Comparison of ENCODE assay signal across 17 cellular contexts in the genomic region with DNA sequence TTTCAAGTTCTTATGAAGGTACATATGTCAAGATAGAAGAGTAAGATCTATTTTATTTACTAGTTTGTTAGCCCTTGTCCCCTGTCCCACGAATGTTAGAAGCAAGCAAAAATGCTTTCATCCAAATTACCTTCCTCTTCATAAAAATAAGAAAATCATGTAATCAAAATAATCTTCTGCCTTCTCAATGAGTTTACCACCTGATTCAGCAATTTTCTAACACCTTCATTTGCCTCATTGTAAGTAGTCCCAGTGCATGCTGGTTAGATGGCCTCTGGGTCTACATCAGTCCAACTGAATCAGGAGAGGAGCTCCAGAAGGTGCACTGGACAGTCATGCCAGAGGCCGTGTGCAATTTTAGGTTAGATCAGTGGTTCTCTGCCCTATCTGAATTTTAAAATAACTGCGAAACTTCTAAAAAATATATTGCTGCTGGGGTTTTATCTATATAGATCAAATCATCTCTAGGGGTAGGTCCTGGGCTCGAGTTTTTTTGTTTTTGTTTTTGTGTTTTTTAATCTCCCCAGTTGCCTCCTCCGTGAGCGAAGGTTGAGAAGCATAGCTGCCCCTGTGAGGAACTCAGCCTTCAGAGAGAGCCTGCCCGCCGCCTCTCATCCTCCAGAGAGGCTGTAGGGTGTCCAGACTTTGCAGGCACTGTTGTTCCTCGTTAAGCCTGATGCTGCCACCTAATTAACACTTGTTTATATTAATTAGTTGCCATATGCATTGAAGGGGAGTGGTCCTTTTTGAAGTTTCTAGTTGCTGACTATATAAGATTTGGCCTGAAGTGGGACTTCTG. TPM values are rescaled to one million over a fixed set of nuclear protein-coding genes. Genes with fewer than 3 reads are reported as not detected.
DNase-seq lines count a peak whose midpoint lies in the region; ATAC-seq, FAIRE-seq and TF ChIP-seq lines count a peak whose summit lies in the region.
"Had no signal": no experiment of that assay in that cellular context is flagged by ENCODE, and none has a peak within 500 bp of the region (broad histone marks: within the 10 kb centered on the region; RNA-seq: fewer than 3 reads in every experiment).

No MANE protein-coding gene starts in this region.

- H4K8ac ChIP-seq in trophoblast cell (ENCODE audit: low read depth, low read length): no peak overlapping the region

- H3K9me3 ChIP-seq in ES-I3 (ENCODE audit: control insufficient read depth, insufficient read depth, low read length) (no peaks in the 10 kb centered on the region), trophoblast cell (ENCODE audit: insufficient read depth, low read depth, low read length) (no peaks in the 10 kb centered on the region)
- H3K9me3 ChIP-seq: SJCRH30 had no signal

- H3K27ac Mint-ChIP-seq in WTC11 (peak overlapping the region; percentile 26; the same call in 1 of the 2 replicates), immature natural killer cell (no peak overlapping the region), osteocyte (ENCODE audit: unreplicated experiment) (no peak overlapping the region)
- H3K27ac Mint-ChIP-seq: activated CD8-positive, alpha-beta T cell treated with anti-CD3 and anti-CD28 coated beads, Interleukin-2, amount 10 ng/mL, durations not matched to agents 7 days and 5 days; naive thymus-derived CD8-positive, alpha-beta T cell had no signal

- H4K91ac ChIP-seq in trophoblast cell (ENCODE audit: low read depth, low read length): peak overlapping the region; percentile 44

- peaks cover 29% of the 10 kb centered on the region for H3K79me1 ChIP-seq in trophoblast cell (ENCODE audit: low read length)

- DNase-seq in WTC11 (ENCODE audit: low spot score) (no peak), immature natural killer cell (no peak), trophoblast cell (no peak), NCI-H2227 (lab: John Stamatoyannopoulos, UW; ENCODE audit: unreplicated experiment) (no peak), GM12891 (ENCODE audit: insufficient read length, low spot score) (no peak), osteocyte (ENCODE audit: extremely low spot score, unreplicated experiment) (no peak)
- DNase-seq: activated effector memory CD4-positive, alpha-beta T cell treated with anti-CD3 and anti-CD28 coated beads, Interleukin-2, amount 50 U/mL, for 16 hours; MM.1S; NK-92 treated with Interleukin-12 subunit alpha and Interleukin-12 subunit beta, amount 100 ng/mL, for 24 hours; SJCRH30 had no signal

- peak overlapping the region; percentile 68 for H2BK12ac ChIP-seq in trophoblast cell (ENCODE audit: low read length)

- peaks cover 39% of the 10 kb centered on the region for H3K4me1 Mint-ChIP-seq in WTC11
- peaks cover 28 to 29% of the 10 kb centered on the region in 2 donors for H3K4me1 Mint-ChIP-seq in immature natural killer cell
- peaks cover 33% of the 10 kb centered on the region for H3K4me1 Mint-ChIP-seq in osteocyte (ENCODE audit: unreplicated experiment)

- H3K4me3 Mint-ChIP-seq in WTC11: peak overlapping the region; percentile 77
- H3K4me3 Mint-ChIP-seq in immature natural killer cell: peak overlapping the region in 4 of 5 donors; percentile 34 to 86 (median 80)
- H3K4me3 Mint-ChIP-seq in osteocyte (ENCODE audit: unreplicated experiment): no peak overlapping the region

- H3K9ac ChIP-seq in ES-I3 (ENCODE audit: low read depth, low read length) (peak overlapping the region; percentile 60; the same call in 1 of the 2 replicates), trophoblast cell (ENCODE audit: low read length) (no peak overlapping the region)

- no peak overlapping the region for H3K23ac ChIP-seq in trophoblast cell (ENCODE audit: low read length)

- H3K4me1 ChIP-seq in ES-I3 (ENCODE audit: insufficient read depth, low read length) (peaks cover 34% of the 10 kb centered on the region), trophoblast cell (ENCODE audit: control insufficient read depth in 1 of 2, insufficient read depth in 2 of 2, low read length in 2 of 2) (peaks cover 20 to 30% of the 10 kb centered on the region in 2 experiments)

- H3K4me2 ChIP-seq in trophoblast cell (ENCODE audit: low read length): peak overlapping the region; percentile 75

- no peak overlapping the region for H2BK5ac ChIP-seq in trophoblast cell (ENCODE audit: low read depth, low read length, poor library complexity)

- H3K14ac ChIP-seq in trophoblast cell (ENCODE audit: low read length): no peak overlapping the region

- no peaks in the 10 kb centered on the region for H3K27me3 ChIP-seq in trophoblast cell (ENCODE audit: insufficient read depth, low read length)
- H3K27me3 ChIP-seq: SJCRH30 had no signal

- H3K79me2 ChIP-seq in trophoblast cell (ENCODE audit: control insufficient read depth, insufficient read depth, low read length, poor library complexity): peaks cover 6% of the 10 kb centered on the region

- TF ChIP-seq CTCF in WTC11 (IDR thresholded peaks at IDR 0.05): no peak
- TF ChIP-seq CTCF in osteocyte (IDR thresholded peaks at IDR 0.05): no peak

- no peak overlapping the region for H3K4ac ChIP-seq in trophoblast cell (ENCODE audit: low read depth, low read length)

- no peak for ATAC-seq in WTC11
- no peak for ATAC-seq in HG02798 (IDR thresholded peaks at IDR 0.05; ENCODE audit: poor library complexity, unreplicated experiment)

- no peak overlapping the region for H2AFZ ChIP-seq in trophoblast cell (ENCODE audit: insufficient read depth, low read length, poor library complexity)

- H3K36me3 ChIP-seq in ES-I3 (ENCODE audit: insufficient read depth, low read length): no peaks in the 10 kb centered on the region; the same call in 1 of the 2 replicates
- peaks cover 0 to 3% of the 10 kb centered on the region in 2 experiments for H3K36me3 ChIP-seq in trophoblast cell (ENCODE audit: control insufficient read depth in 1 of 2, insufficient read depth in 2 of 2, low read length in 2 of 2)
- H3K36me3 ChIP-seq: SJCRH30 had no signal

- no peak for FAIRE-seq in GM12891 (lab: Jason Lieb, UNC)
- FAIRE-seq: bronchial epithelial cell, TTC549 had no signal

- no peak overlapping the region for H4K12ac ChIP-seq in trophoblast cell (ENCODE audit: low read depth, low read length)

- POLR2A ChIA-PET in WTC11 (lab: Charles Lee): interaction anchor here (0.5 kb wide), 1 partner anchor 367 kb away, joined by 3 read pairs; no protein-coding TSS in a partner anchor

- H3K9me3 Mint-ChIP-seq in WTC11 (no peaks in the 10 kb centered on the region), immature natural killer cell (no peaks in the 10 kb centered on the region), osteocyte (ENCODE audit: unreplicated experiment) (no peaks in the 10 kb centered on the region)
- H3K9me3 Mint-ChIP-seq: naive thymus-derived CD8-positive, alpha-beta T cell had no signal

- no peak overlapping the region for H3K18ac ChIP-seq in trophoblast cell (ENCODE audit: low read length)

- no peak overlapping the region for H2AK5ac ChIP-seq in trophoblast cell (ENCODE audit: low read length)

- peak overlapping the region; percentile 99 for H3K27ac ChIP-seq in trophoblast cell (ENCODE audit: low read depth, low read length)

- H3K36me3 Mint-ChIP-seq in WTC11 (no peaks in the 10 kb centered on the region), immature natural killer cell (peaks cover 0 to 4% (median 4%) of the 10 kb centered on the region in 3 donors), osteocyte (ENCODE audit: unreplicated experiment) (peaks cover 2% of the 10 kb centered on the region)

- TF ChIP-seq POLR2A in GM12891 (IDR thresholded peaks at IDR 0.05; ENCODE audit: low read depth, low read length): no peak

- H3K4me3 ChIP-seq in trophoblast cell (ENCODE audit: low read depth, low read length): no peak overlapping the region

- WGBS in trophoblast cell (ENCODE audit: extremely low coverage, insufficient coverage, insufficient read length): no CpG with 5 or more reads among the region's 9 CpGs

- H3K27me3 Mint-ChIP-seq in WTC11 (ENCODE audit: low read depth) (no peaks in the 10 kb centered on the region), immature natural killer cell (ENCODE audit: low read depth in 3 of 3) (peaks cover 15 to 16% (median 16%) of the 10 kb centered on the region in 3 donors), osteocyte (ENCODE audit: unreplicated experiment) (no peaks in the 10 kb centered on the region)

- CTCF ChIA-PET in WTC11 (lab: Charles Lee): interaction anchor here (1.1 to 3.2 kb wide), 4 partner anchors 11 to 125 kb away, joined by 4 to 15 read pairs (median 8); no protein-coding TSS in a partner anchor

- H2BK120ac ChIP-seq in trophoblast cell (ENCODE audit: insufficient read depth, low read length, poor library complexity): peak overlapping the region; percentile 58

TF ChIP-seq in WTC11, 78 proteins besides CTCF, POLR2A, EP300 and RAD21 (continues in another document):
- TF ChIP-seq, protein P1, sequence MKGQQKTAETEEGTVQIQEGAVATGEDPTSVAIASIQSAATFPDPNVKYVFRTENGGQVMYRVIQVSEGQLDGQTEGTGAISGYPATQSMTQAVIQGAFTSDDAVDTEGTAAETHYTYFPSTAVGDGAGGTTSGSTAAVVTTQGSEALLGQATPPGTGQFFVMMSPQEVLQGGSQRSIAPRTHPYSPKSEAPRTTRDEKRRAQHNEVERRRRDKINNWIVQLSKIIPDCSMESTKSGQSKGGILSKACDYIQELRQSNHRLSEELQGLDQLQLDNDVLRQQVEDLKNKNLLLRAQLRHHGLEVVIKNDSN (CRISPR knock-in tag; IDR thresholded peaks at IDR 0.05): no peak

TF ChIP-seq in GM12891, 5 proteins besides CTCF, POLR2A, EP300 and RAD21:
- TF ChIP-seq TAF1 (IDR thresholded peaks at IDR 0.05; ENCODE audit: low read depth, low read length) (no peak), SPI1 (IDR thresholded peaks at IDR 0.05; ENCODE audit: low read depth, low read length) (no peak), POU2F2 (IDR thresholded peaks at IDR 0.05; ENCODE audit: low read depth, low read length) (no peak), POLR2AphosphoS5 (IDR thresholded peaks at IDR 0.05; ENCODE audit: low read depth, low read length) (no peak), PAX5 (IDR thresholded peaks at IDR 0.05; ENCODE audit: insufficient read depth, low read length, severe bottlenecking) (no peak)

RNA-seq across cellular contexts. Expression of a gene that starts 32.2 kb away (rescaled TPM):
- not detected in 3 replicates for total RNA-seq in WTC11 (2021)
- polyA plus RNA-seq in immature natural killer cell: not detected
- not detected in 2 replicates for polyA plus RNA-seq in trophoblast cell (2013)
- polyA plus RNA-seq in GM12891 (2012; ENCODE audit: low read depth, missing spikeins): not detected
- not detected in 2 replicates for total RNA-seq in osteocyte
- total RNA-seq: activated CD8-positive, alpha-beta T cell treated with anti-CD3 and anti-CD28 coated beads, Interleukin-2, amount 10 ng/mL, durations not matched to agents 7 days and 5 days; bronchial epithelial cell; glomerular endothelial cell; naive thymus-derived CD8-positive, alpha-beta T cell; SJCRH30 had no signal
- polyA plus RNA-seq: naive thymus-derived CD8-positive, alpha-beta T cell had no signal

RNA-seq across cellular contexts. Expression of a gene that starts 43.4 kb away (rescaled TPM):
- total RNA-seq in WTC11 (2021): 4.1 to 5.8 TPM (median 5.4 TPM) in 3 replicates
- not detected for polyA plus RNA-seq in immature natural killer cell
- 23.3 and 23.7 TPM in 2 replicates for polyA plus RNA-seq in trophoblast cell (2013)
- polyA plus RNA-seq in GM12891 (2012; ENCODE audit: low read depth, missing spikeins): 0.26 TPM
- 2.9 and 5.4 TPM in 2 replicates for total RNA-seq in osteocyte
- total RNA-seq: naive thymus-derived CD8-positive, alpha-beta T cell had no signal
- polyA plus RNA-seq: naive thymus-derived CD8-positive, alpha-beta T cell had no signal
